In the genomic region with DNA sequence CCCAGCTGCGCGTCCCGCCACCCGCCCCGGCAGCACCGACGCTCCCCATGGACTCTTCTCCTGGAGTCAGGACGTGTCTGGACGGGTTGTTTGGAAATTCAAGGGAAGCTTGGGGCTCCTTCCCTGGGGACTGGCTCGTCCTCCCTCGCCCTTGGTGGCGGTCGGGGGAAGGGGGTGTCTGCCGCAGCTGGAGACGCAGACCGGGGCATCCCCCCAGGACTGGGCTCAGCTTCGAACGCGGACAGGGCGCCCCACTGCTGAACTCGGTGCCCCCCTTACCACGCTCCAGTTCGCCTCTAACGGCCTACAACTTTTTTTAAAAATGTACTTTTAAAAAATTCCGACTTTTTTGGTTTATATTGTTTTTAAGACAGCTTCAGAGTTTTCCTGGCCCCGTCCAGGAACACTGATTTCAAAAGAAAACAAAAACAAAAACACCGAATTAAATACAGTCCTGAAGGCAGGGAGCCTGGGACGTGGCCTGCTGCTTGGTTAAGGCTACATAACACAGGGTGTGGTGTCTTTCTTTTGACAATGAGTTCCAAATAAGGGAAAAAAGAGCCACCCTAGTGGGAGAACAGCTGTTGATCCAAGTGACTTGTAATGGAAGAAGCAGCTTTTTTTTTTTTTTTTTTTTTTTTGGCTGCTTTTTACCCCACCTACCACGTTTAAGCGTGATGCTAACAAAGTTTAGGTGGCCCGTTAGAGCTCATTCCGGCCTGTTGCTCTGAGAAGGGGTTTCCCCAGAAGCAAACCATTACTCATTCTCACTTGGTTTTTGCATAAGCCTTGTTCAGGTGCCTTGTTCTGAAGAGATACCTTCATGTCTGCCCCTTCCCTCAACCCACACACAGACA, we compare ENCODE assay signal across 1 cellular context.
TF ChIP-seq lines count a peak whose summit lies in the region.

No MANE protein-coding gene starts in this region.

TF ChIP-seq in HEK293, 187 proteins besides CTCF, POLR2A, EP300 and RAD21 (continued from another document and continues in another):
- TF ChIP-seq ZNF692 (tag by site-specific recombination; IDR thresholded peaks at IDR 0.05): peak; percentile 8; the same call in 1 of the 2 replicates
- TF ChIP-seq GLI2 (tag by site-specific recombination; IDR thresholded peaks at IDR 0.05; ENCODE audit: borderline replicate concordance, low read depth): no peak
- TF ChIP-seq ZSCAN16 (tag by site-specific recombination; IDR thresholded peaks at IDR 0.05): no peak
- TF ChIP-seq ZNF335 (tag by site-specific recombination; conservative IDR thresholded peaks at IDR 0.05): peak; percentile 82
- TF ChIP-seq ZNF311 (tag by site-specific recombination; IDR thresholded peaks at IDR 0.05; ENCODE audit: borderline replicate concordance): no peak
- 0 out of 2 replicates have a peak, but pooled peaks have one; percentile 5 for TF ChIP-seq SP3 (tag by site-specific recombination; IDR thresholded peaks at IDR 0.05)
- TF ChIP-seq HOXD13 (CRISPR knock-in tag; IDR thresholded peaks at IDR 0.05; ENCODE audit: borderline replicate concordance): no peak
- no peak for TF ChIP-seq RBAK (tag by site-specific recombination; IDR thresholded peaks at IDR 0.05)
- TF ChIP-seq ZNF18 (tag by site-specific recombination; IDR thresholded peaks at IDR 0.05): no peak
- no peak for TF ChIP-seq ZNF175 (tag by site-specific recombination; IDR thresholded peaks at IDR 0.05)
- TF ChIP-seq ZNF354C (tag by site-specific recombination; IDR thresholded peaks at IDR 0.05; ENCODE audit: borderline replicate concordance, low read depth): no peak
- TF ChIP-seq, protein P1, sequence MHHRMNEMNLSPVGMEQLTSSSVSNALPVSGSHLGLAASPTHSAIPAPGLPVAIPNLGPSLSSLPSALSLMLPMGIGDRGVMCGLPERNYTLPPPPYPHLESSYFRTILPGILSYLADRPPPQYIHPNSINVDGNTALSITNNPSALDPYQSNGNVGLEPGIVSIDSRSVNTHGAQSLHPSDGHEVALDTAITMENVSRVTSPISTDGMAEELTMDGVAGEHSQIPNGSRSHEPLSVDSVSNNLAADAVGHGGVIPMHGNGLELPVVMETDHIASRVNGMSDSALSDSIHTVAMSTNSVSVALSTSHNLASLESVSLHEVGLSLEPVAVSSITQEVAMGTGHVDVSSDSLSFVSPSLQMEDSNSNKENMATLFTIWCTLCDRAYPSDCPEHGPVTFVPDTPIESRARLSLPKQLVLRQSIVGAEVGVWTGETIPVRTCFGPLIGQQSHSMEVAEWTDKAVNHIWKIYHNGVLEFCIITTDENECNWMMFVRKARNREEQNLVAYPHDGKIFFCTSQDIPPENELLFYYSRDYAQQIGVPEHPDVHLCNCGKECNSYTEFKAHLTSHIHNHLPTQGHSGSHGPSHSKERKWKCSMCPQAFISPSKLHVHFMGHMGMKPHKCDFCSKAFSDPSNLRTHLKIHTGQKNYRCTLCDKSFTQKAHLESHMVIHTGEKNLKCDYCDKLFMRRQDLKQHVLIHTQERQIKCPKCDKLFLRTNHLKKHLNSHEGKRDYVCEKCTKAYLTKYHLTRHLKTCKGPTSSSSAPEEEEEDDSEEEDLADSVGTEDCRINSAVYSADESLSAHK (tag by site-specific recombination; IDR thresholded peaks at IDR 0.05): no peak
- TF ChIP-seq ZNF184 (tag by site-specific recombination; IDR thresholded peaks at IDR 0.05): no peak
- peak; percentile 17; the same call in 1 of the 2 replicates for TF ChIP-seq ZNF660 (tag by site-specific recombination; IDR thresholded peaks at IDR 0.05)
- no peak for TF ChIP-seq ZNF239 (tag by site-specific recombination; IDR thresholded peaks at IDR 0.05)
- no peak for TF ChIP-seq ZNF174 (tag by site-specific recombination; IDR thresholded peaks at IDR 0.05)
- TF ChIP-seq ZNF510 (tag by site-specific recombination; IDR thresholded peaks at IDR 0.05; ENCODE audit: insufficient replicate concordance): no peak
- no peak for TF ChIP-seq ZNF221 (tag by site-specific recombination; IDR thresholded peaks at IDR 0.05; ENCODE audit: borderline replicate concordance)
- no peak for TF ChIP-seq ZNF837 (tag by site-specific recombination; IDR thresholded peaks at IDR 0.05)
- no peak for TF ChIP-seq FEZF1 (tag by site-specific recombination; IDR thresholded peaks at IDR 0.05)
- no peak for TF ChIP-seq ZNF549 (tag by site-specific recombination; IDR thresholded peaks at IDR 0.05)
- no peak for TF ChIP-seq ZNF416 (tag by site-specific recombination; IDR thresholded peaks at IDR 0.05)
- no peak for TF ChIP-seq ZNF24 (tag by site-specific recombination; IDR thresholded peaks at IDR 0.05)
- TF ChIP-seq, protein P2, sequence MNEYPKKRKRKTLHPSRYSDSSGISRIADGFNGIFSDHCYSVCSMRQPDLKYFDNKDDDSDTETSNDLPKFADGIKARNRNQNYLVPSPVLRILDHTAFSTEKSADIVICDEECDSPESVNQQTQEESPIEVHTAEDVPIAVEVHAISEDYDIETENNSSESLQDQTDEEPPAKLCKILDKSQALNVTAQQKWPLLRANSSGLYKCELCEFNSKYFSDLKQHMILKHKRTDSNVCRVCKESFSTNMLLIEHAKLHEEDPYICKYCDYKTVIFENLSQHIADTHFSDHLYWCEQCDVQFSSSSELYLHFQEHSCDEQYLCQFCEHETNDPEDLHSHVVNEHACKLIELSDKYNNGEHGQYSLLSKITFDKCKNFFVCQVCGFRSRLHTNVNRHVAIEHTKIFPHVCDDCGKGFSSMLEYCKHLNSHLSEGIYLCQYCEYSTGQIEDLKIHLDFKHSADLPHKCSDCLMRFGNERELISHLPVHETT (tag by site-specific recombination; IDR thresholded peaks at IDR 0.05): no peak
- TF ChIP-seq YY2 (tag by site-specific recombination; IDR thresholded peaks at IDR 0.05): no peak
- TF ChIP-seq SP7 (tag by site-specific recombination; IDR thresholded peaks at IDR 0.05): peak; percentile 26; the same call in 1 of the 2 replicates
- no peak for TF ChIP-seq PBX3 (CRISPR knock-in tag; IDR thresholded peaks at IDR 0.05)
- no peak; the same call in 1 of the 2 replicates for TF ChIP-seq ZNF76 (tag by site-specific recombination; IDR thresholded peaks at IDR 0.05; ENCODE audit: borderline replicate concordance, low read depth)
- no peak for TF ChIP-seq ZNF488 (tag by site-specific recombination; IDR thresholded peaks at IDR 0.05)
- no peak for TF ChIP-seq ZNF23 (tag by site-specific recombination; IDR thresholded peaks at IDR 0.05; ENCODE audit: borderline replicate concordance)
- no peak for TF ChIP-seq ZNF544 (tag by site-specific recombination; IDR thresholded peaks at IDR 0.05)
- no peak for TF ChIP-seq ZNF48 (tag by site-specific recombination; IDR thresholded peaks at IDR 0.05)
- no peak; the same call in 1 of the 2 replicates for TF ChIP-seq KLF8 (tag by site-specific recombination; IDR thresholded peaks at IDR 0.05)
- TF ChIP-seq ZNF473 (tag by site-specific recombination; IDR thresholded peaks at IDR 0.05): no peak
- TF ChIP-seq SETDB1 (IDR thresholded peaks at IDR 0.05; ENCODE audit: insufficient read length, low read length): no peak
- TF ChIP-seq ZNF2 (tag by site-specific recombination; IDR thresholded peaks at IDR 0.05): no peak
- TF ChIP-seq SCRT1 (tag by site-specific recombination; IDR thresholded peaks at IDR 0.05; ENCODE audit: borderline replicate concordance): peak; percentile 63
- no peak for TF ChIP-seq ZNF266 (tag by site-specific recombination; IDR thresholded peaks at IDR 0.05; ENCODE audit: low read depth)
- TF ChIP-seq, protein P3, sequence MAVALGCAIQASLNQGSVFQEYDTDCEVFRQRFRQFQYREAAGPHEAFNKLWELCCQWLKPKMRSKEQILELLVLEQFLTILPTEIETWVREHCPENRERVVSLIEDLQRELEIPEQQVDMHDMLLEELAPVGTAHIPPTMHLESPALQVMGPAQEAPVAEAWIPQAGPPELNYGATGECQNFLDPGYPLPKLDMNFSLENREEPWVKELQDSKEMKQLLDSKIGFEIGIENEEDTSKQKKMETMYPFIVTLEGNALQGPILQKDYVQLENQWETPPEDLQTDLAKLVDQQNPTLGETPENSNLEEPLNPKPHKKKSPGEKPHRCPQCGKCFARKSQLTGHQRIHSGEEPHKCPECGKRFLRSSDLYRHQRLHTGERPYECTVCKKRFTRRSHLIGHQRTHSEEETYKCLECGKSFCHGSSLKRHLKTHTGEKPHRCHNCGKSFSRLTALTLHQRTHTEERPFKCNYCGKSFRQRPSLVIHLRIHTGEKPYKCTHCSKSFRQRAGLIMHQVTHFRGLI (tag by site-specific recombination; IDR thresholded peaks at IDR 0.05): no peak
- TF ChIP-seq, protein P4, sequence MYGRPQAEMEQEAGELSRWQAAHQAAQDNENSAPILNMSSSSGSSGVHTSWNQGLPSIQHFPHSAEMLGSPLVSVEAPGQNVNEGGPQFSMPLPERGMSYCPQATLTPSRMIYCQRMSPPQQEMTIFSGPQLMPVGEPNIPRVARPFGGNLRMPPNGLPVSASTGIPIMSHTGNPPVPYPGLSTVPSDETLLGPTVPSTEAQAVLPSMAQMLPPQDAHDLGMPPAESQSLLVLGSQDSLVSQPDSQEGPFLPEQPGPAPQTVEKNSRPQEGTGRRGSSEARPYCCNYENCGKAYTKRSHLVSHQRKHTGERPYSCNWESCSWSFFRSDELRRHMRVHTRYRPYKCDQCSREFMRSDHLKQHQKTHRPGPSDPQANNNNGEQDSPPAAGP (tag by site-specific recombination; IDR thresholded peaks at IDR 0.05): no peak
- TF ChIP-seq ZNF580 (tag by site-specific recombination; IDR thresholded peaks at IDR 0.05): no peak
- peak; percentile 86 for TF ChIP-seq GLIS1 (tag by site-specific recombination; IDR thresholded peaks at IDR 0.05)
- TF ChIP-seq ZNF596 (tag by site-specific recombination; IDR thresholded peaks at IDR 0.05): no peak
- TF ChIP-seq, protein P5, sequence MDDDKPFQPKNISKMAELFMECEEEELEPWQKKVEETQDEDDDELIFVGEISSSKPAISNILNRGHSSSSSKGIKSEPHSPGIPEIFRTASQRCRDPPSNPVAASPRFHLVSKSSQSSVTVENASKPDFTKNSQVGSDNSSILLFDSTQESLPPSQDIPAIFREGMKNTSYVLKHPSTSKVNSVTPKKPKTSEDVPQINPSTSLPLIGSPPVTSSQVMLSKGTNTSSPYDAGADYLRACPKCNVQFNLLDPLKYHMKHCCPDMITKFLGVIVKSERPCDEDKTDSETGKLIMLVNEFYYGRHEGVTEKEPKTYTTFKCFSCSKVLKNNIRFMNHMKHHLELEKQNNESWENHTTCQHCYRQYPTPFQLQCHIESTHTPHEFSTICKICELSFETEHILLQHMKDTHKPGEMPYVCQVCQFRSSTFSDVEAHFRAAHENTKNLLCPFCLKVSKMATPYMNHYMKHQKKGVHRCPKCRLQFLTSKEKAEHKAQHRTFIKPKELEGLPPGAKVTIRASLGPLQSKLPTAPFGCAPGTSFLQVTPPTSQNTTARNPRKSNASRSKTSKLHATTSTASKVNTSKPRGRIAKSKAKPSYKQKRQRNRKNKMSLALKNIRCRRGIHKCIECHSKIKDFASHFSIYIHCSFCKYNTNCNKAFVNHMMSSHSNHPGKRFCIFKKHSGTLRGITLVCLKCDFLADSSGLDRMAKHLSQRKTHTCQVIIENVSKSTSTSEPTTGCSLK (tag by site-specific recombination; IDR thresholded peaks at IDR 0.05): no peak
- no peak for TF ChIP-seq ZNF530 (tag by site-specific recombination; IDR thresholded peaks at IDR 0.05; ENCODE audit: low read depth)
- no peak for TF ChIP-seq ZFHX2 (tag by site-specific recombination; conservative IDR thresholded peaks at IDR 0.05)
- TF ChIP-seq ZNF670 (tag by site-specific recombination; IDR thresholded peaks at IDR 0.05; ENCODE audit: low read depth): no peak
- TF ChIP-seq ZBTB20 (tag by site-specific recombination; IDR thresholded peaks at IDR 0.05): peak; percentile 77; the same call in 1 of the 2 replicates
